8 cellular contexts compared by ENCODE assay signal in the genomic region with DNA sequence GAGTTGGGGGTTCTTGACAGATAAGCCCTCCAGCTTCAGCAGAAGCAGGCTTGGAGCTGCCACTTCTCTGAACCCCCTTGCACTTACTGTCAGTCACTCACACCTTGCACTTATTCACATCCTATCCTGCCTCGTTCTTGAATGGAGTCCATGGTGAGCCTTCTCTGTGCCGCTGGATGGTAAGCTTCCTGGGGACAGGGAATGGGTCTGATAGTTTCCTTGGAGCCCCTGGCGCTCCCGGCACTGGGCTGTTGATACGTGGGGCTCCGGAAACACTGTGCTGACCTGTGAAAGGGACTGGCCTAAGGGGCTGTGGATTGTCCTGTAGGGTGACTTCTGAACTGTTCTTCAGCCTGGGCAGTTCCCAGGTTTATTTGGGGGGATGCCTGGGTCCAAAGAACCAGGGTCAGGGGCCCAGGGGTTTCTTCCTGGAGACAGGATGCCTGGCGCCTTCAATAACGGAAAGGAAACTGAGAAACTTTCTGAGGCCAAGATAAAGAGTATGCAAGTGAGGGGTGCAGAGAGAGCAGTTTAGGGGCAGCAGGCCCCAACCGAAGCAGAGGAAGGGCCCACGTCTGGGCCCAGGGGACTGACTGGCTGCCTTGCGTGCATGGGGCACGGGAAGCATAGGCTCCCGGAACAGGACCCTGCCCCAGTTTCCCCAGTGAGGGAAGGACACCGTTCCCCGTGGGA. TPM values are rescaled to one million over a fixed set of nuclear protein-coding genes. Genes with fewer than 3 reads are reported as not detected.
A peak's percentile ranks its signal among the peaks of the same experiment; 100 is the strongest.
DNase-seq lines count a peak whose midpoint lies in the region; ATAC-seq and TF ChIP-seq lines count a peak whose summit lies in the region.

No MANE protein-coding gene starts in this region.

- H3K4me1 Mint-ChIP-seq in CD8-positive, alpha-beta T cell (ENCODE audit: low read depth) = peaks cover 25% of the 10 kb centered on the region

- WGBS in lung, 2 donors = 21 to 31% methylated on average over 15 of the region's 15 CpGs
- 22% methylated on average over 15 of the region's 15 CpGs for WGBS in urinary bladder

- in situ Hi-C loops in astrocyte of the spinal cord (cut with HindIII; ENCODE audit: low sequenced_read_pairs) = no loop called here

- no peaks in the 10 kb centered on the region for H3K9me3 Mint-ChIP-seq in CD8-positive, alpha-beta T cell

- CTCF ChIA-PET in CD8-positive, alpha-beta T cell (lab: Charles Lee) = interaction anchor here (1.0 to 1.5 kb wide), 3 partner anchors 36 to 44 kb away, joined by 3 read pairs; no protein-coding TSS in a partner anchor

- no peaks in the 10 kb centered on the region for H3K9me3 ChIP-seq in CD8-positive, alpha-beta T cell (ENCODE audit: low read length)
- no peaks in the 10 kb centered on the region for H3K9me3 ChIP-seq in HUES6 (ENCODE audit: control insufficient read depth, insufficient read depth, low read depth, low read length)
- no peaks in the 10 kb centered on the region for H3K9me3 ChIP-seq in lung (ENCODE audit: control insufficient read depth in 2 of 2, insufficient read depth in 1 of 2, low read length in 1 of 2)

- POLR2A ChIA-PET in CD8-positive, alpha-beta T cell (lab: Charles Lee) = interaction anchor here (1.3 kb wide), 1 partner anchor 25 kb away, joined by 3 read pairs; no protein-coding TSS in a partner anchor

- H3K27me3 ChIP-seq in CD8-positive, alpha-beta T cell (ENCODE audit: insufficient read depth, low read length) = no peaks in the 10 kb centered on the region
- no peaks in the 10 kb centered on the region for H3K27me3 ChIP-seq in HUES6 (ENCODE audit: control insufficient read depth, insufficient read depth, low read length)
- no peaks in the 10 kb centered on the region for H3K27me3 ChIP-seq in lung (ENCODE audit: control insufficient read depth, insufficient read depth)

- intact Hi-C loops in CD8-positive, alpha-beta T cell (cut with DNase I, micrococcal nuclease) = loop anchor here in 1 of 2 experiments (5.0 kb wide), 1 partner anchor 42 kb away; no protein-coding TSS in a partner anchor

- peak overlapping the region; percentile 90 for H3K9ac ChIP-seq in HUES6 (ENCODE audit: low read length)

- TF ChIP-seq CTCF in CD8-positive, alpha-beta T cell (IDR thresholded peaks at IDR 0.05) = no peak
- no peak for TF ChIP-seq CTCF in astrocyte of the spinal cord (IDR thresholded peaks at IDR 0.05; ENCODE audit: low read depth, low read length)
- TF ChIP-seq CTCF in lung (IDR thresholded peaks at IDR 0.05; ENCODE audit: control extremely low read depth, extremely low read depth) = no peak

- H3K27me3 Mint-ChIP-seq in CD8-positive, alpha-beta T cell (ENCODE audit: low read depth) = no peaks in the 10 kb centered on the region

- H3K4me3 Mint-ChIP-seq in CD8-positive, alpha-beta T cell = peak overlapping the region; percentile 87

- no peak for DNase-seq in CD8-positive, alpha-beta T cell
- no peak for DNase-seq in astrocyte of the spinal cord (ENCODE audit: low read depth, low spot score)
- DNase-seq in lung (ENCODE audit: low spot score) = no peak
- no peak for DNase-seq in COR-L47 (lab: John Stamatoyannopoulos, UW)
- no peak for DNase-seq in activated effector memory CD4-positive, alpha-beta T cell treated with Interleukin-2 at 50 U/mL for 16 hours

- H3K36me3 ChIP-seq in CD8-positive, alpha-beta T cell (ENCODE audit: insufficient read depth, low read length) = no peaks in the 10 kb centered on the region
- 0 out of 2 replicates have a peak, but pooled peaks cover 3% of the 10 kb centered on the region for H3K36me3 ChIP-seq in HUES6 (ENCODE audit: control insufficient read depth, insufficient read depth, low read length)
- H3K36me3 ChIP-seq in lung (ENCODE audit: control insufficient read depth in 2 of 2, insufficient read depth in 2 of 2, low read length in 2 of 2) = no peaks in the 10 kb centered on the region
- H3K36me3 ChIP-seq in urinary bladder (ENCODE audit: insufficient read depth) = no peaks in the 10 kb centered on the region

- peak; percentile 11 for ATAC-seq in CD8-positive, alpha-beta T cell
- peak; percentile 27 for ATAC-seq in GM21367 (IDR thresholded peaks at IDR 0.05; ENCODE audit: unreplicated experiment)
- ATAC-seq in lung (ENCODE audit: insufficient read depth, low FRiP score) = no peak

- peak overlapping the region; percentile 37 for H3K27ac ChIP-seq in CD8-positive, alpha-beta T cell (ENCODE audit: low read depth, low read length)
- peak overlapping the region; percentile 54 for H3K27ac ChIP-seq in HUES6 (ENCODE audit: low read depth, low read length)
- peak overlapping the region; percentile 79 to 92 for H3K27ac ChIP-seq in lung (ENCODE audit: low read depth in 1 of 2, low read length in 1 of 2)
- peak overlapping the region; percentile 87 for H3K27ac ChIP-seq in urinary bladder (ENCODE audit: low read depth)

- H3K4me1 ChIP-seq in CD8-positive, alpha-beta T cell (ENCODE audit: insufficient read depth, low read length) = peaks cover 16% of the 10 kb centered on the region
- H3K4me1 ChIP-seq in HUES6 (ENCODE audit: control insufficient read depth, insufficient read depth, low read length) = peaks cover 47% of the 10 kb centered on the region
- H3K4me1 ChIP-seq in lung (ENCODE audit: control insufficient read depth in 2 of 2, insufficient read depth in 2 of 2, low read length in 2 of 2) = peaks cover 27% of the 10 kb centered on the region in 2 donors
- H3K4me1 ChIP-seq in urinary bladder (ENCODE audit: insufficient read depth) = no peaks in the 10 kb centered on the region

- peak overlapping the region; percentile 64 for H3K27ac Mint-ChIP-seq in CD8-positive, alpha-beta T cell

- peak overlapping the region; percentile 74 for H3K4me3 ChIP-seq in CD8-positive, alpha-beta T cell (ENCODE audit: low read depth, low read length)
- H3K4me3 ChIP-seq in HUES6 (ENCODE audit: low read depth, low read length) = peak overlapping the region; percentile 97
- H3K4me3 ChIP-seq in astrocyte of the spinal cord (ENCODE audit: low read depth, low read length) = peak overlapping the region; percentile 80
- peak overlapping the region; percentile 68 for H3K4me3 ChIP-seq in lung
- H3K4me3 ChIP-seq in urinary bladder (ENCODE audit: low read depth, low read length) = peak overlapping the region; percentile 80

- peaks cover 3% of the 10 kb centered on the region for H3K36me3 Mint-ChIP-seq in CD8-positive, alpha-beta T cell

RNA-seq across cellular contexts. Expression of gene ST3GAL4, which starts 0.7 kb away (rescaled TPM):
- 1 to 10 TPM; 2.8 to 3.7 TPM for total RNA-seq in CD8-positive, alpha-beta T cell
- 10 to 100 TPM; 31.5 to 31.9 TPM for total RNA-seq in lung
- polyA plus RNA-seq in lung = 10 to 100 TPM; 23.6 to 38.3 TPM
- total RNA-seq in urinary bladder = 35.2 TPM
- 48.5 TPM for polyA plus RNA-seq in urinary bladder

RNA-seq across cellular contexts. Expression of gene DCPS, which starts 50.9 kb away (rescaled TPM):
- 1 to 10 TPM; 7.3 to 7.5 TPM for total RNA-seq in CD8-positive, alpha-beta T cell
- total RNA-seq in lung (10 to 100 TPM; 10.7 to 20.4 TPM), urinary bladder (6.7 TPM)
- polyA plus RNA-seq in lung (10 to 100 TPM; 20.4 to 26.3 TPM), urinary bladder (28.3 TPM)

Comparison
In these comparisons a context has a peak if more than half of its experiments do, and no peak if none do; other contexts are left out.
1. H3K27ac ChIP-seq: peak in every context shown above with its lines; median percentile 87 in urinary bladder; 86 in lung; 54 in HUES6; 37 in CD8-positive, alpha-beta T cell.